ENCODE assay signal across 8 cellular contexts in the genomic region with DNA sequence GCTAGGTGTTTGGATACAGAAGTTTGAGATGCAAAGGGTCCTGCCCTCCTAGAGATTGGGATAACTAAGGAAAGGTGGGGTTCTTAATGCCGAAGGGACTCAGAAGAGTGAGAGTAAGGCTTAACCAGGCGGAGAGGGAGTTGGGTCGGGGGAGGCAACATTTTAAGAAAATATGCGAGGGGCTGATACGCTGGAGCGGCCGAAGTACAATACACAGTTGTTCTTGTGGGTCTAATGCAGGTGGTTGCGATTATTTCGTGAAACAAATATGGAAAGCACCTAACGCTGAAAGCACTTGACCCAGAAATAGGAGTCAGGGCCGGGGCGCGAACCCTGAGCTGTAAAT. TPM values are rescaled to one million over a fixed set of nuclear protein-coding genes. Genes with fewer than 3 reads are reported as not detected.
DNase-seq lines count a peak whose midpoint lies in the region; ATAC-seq, FAIRE-seq and TF ChIP-seq lines count a peak whose summit lies in the region.

No MANE protein-coding gene starts in this region.

- intact Hi-C loops in prostate gland (cut with DNase I) = loop anchor here (5.0 kb wide), 2 partner anchors 49 to 626 kb away; no protein-coding TSS in a partner anchor

- H3K27me3 ChIP-seq in NT2/D1 (ENCODE audit: insufficient read depth, insufficient read length) = no peaks in the 10 kb centered on the region
- H3K27me3 ChIP-seq in prostate gland (replicated peaks; ENCODE audit: insufficient read depth) = no peaks in the 10 kb centered on the region

- TF ChIP-seq RAD21 in A549 (conservative IDR thresholded peaks at IDR 0.05 in 1 of 2, IDR thresholded peaks at IDR 0.05 in 1 of 2) = no peak

- H3K4me1 ChIP-seq in A549 (peaks cover 30% of the 10 kb centered on the region), NT2/D1 (ENCODE audit: insufficient read depth, insufficient read length) (no peaks in the 10 kb centered on the region), prostate gland (replicated peaks) (peaks cover 9% of the 10 kb centered on the region)

- H3K36me3 ChIP-seq in NT2/D1 (ENCODE audit: insufficient read depth, insufficient read length, low read length) = peaks cover 23% of the 10 kb centered on the region
- no peaks in the 10 kb centered on the region for H3K36me3 ChIP-seq in prostate gland

- CTCF ChIA-PET in A549 (lab: Yijun Ruan, JAX) = interaction anchor here (1.5 to 1.8 kb wide), 2 partner anchors 17 to 65 kb away, joined by 3 to 6 read pairs; no protein-coding TSS in a partner anchor

- TF ChIP-seq CTCF in A549 (IDR thresholded peaks at IDR 0.05) = no peak
- no peak for TF ChIP-seq CTCF in epithelial cell of proximal tubule (conservative IDR thresholded peaks at IDR 0.05; ENCODE audit: low read depth, low read length)
- no peak for TF ChIP-seq CTCF in prostate gland (IDR thresholded peaks at IDR 0.05)

- no peak for FAIRE-seq in A549 (lab: Jason Lieb, UNC)

- ATAC-seq in A549 (peak; percentile 31 to 44; a peak in 5 of 6 replicates), GM19452 (IDR thresholded peaks at IDR 0.05; ENCODE audit: unreplicated experiment) (peak; percentile 28), HG03565 (IDR thresholded peaks at IDR 0.05; ENCODE audit: unreplicated experiment) (no peak)

- no peak for TF ChIP-seq POLR2A in A549 (IDR thresholded peaks at IDR 0.05; ENCODE audit: low read length)
- TF ChIP-seq POLR2A in prostate gland (IDR thresholded peaks at IDR 0.05) = no peak

- no peak for TF ChIP-seq EP300 in A549 (IDR thresholded peaks at IDR 0.05)

- DNase-seq in A549 (ENCODE audit: low read depth in 1 of 2, low spot score in 1 of 2) = no peak
- DNase-seq in NT2/D1 (ENCODE audit: low read depth, low spot score) = no peak
- DNase-seq in epithelial cell of proximal tubule (ENCODE audit: low read depth) = no peak
- no peak for DNase-seq in prostate gland (ENCODE audit: low spot score)
- DNase-seq in nucleus accumbens (lab: John Stamatoyannopoulos, UW) = no peak
- DNase-seq in HuH-7 (ENCODE audit: low spot score) = no peak

- POLR2A ChIA-PET in A549 (lab: Yijun Ruan, JAX) = interaction anchor here (0.9 to 1.4 kb wide), 6 partner anchors 9 to 620 kb away, joined by 3 to 5 read pairs (median 4); partner anchors contain the start of genes BABAM2 and RBKS

- peak overlapping the region; percentile 86 for H3K4me2 ChIP-seq in A549

- 7% methylated on average over 13 of the region's 13 CpGs for WGBS in A549 (ENCODE audit: missing lambda C conversion rate)
- 9% methylated on average over 13 of the region's 13 CpGs for WGBS in prostate gland

- H3K27ac ChIP-seq in A549 (peak overlapping the region; percentile 93 to 94), prostate gland (peak overlapping the region; percentile 79 to 90)

- peak overlapping the region; percentile 86 for H3K9ac ChIP-seq in NT2/D1 (ENCODE audit: insufficient read length, low read depth)

- H3K4me3 ChIP-seq in A549 = peak overlapping the region; percentile 92
- peak overlapping the region; percentile 82 for H3K4me3 ChIP-seq in NT2/D1 (ENCODE audit: insufficient read length, low read depth)
- H3K4me3 ChIP-seq in epithelial cell of proximal tubule (ENCODE audit: low read depth, low read length) = peak overlapping the region; percentile 70
- peak overlapping the region; percentile 62 to 79 for H3K4me3 ChIP-seq in prostate gland

- H3K9me3 ChIP-seq in A549 (no peaks in the 10 kb centered on the region), NT2/D1 (ENCODE audit: insufficient read depth, low read length) (no peaks in the 10 kb centered on the region), prostate gland (no peaks in the 10 kb centered on the region)

TF ChIP-seq in A549, 52 proteins besides CTCF, POLR2A, EP300 and RAD21:
- TF ChIP-seq, protein P1, sequence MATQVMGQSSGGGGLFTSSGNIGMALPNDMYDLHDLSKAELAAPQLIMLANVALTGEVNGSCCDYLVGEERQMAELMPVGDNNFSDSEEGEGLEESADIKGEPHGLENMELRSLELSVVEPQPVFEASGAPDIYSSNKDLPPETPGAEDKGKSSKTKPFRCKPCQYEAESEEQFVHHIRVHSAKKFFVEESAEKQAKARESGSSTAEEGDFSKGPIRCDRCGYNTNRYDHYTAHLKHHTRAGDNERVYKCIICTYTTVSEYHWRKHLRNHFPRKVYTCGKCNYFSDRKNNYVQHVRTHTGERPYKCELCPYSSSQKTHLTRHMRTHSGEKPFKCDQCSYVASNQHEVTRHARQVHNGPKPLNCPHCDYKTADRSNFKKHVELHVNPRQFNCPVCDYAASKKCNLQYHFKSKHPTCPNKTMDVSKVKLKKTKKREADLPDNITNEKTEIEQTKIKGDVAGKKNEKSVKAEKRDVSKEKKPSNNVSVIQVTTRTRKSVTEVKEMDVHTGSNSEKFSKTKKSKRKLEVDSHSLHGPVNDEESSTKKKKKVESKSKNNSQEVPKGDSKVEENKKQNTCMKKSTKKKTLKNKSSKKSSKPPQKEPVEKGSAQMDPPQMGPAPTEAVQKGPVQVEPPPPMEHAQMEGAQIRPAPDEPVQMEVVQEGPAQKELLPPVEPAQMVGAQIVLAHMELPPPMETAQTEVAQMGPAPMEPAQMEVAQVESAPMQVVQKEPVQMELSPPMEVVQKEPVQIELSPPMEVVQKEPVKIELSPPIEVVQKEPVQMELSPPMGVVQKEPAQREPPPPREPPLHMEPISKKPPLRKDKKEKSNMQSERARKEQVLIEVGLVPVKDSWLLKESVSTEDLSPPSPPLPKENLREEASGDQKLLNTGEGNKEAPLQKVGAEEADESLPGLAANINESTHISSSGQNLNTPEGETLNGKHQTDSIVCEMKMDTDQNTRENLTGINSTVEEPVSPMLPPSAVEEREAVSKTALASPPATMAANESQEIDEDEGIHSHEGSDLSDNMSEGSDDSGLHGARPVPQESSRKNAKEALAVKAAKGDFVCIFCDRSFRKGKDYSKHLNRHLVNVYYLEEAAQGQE (IDR thresholded peaks at IDR 0.05) = no peak
- TF ChIP-seq, protein P2, sequence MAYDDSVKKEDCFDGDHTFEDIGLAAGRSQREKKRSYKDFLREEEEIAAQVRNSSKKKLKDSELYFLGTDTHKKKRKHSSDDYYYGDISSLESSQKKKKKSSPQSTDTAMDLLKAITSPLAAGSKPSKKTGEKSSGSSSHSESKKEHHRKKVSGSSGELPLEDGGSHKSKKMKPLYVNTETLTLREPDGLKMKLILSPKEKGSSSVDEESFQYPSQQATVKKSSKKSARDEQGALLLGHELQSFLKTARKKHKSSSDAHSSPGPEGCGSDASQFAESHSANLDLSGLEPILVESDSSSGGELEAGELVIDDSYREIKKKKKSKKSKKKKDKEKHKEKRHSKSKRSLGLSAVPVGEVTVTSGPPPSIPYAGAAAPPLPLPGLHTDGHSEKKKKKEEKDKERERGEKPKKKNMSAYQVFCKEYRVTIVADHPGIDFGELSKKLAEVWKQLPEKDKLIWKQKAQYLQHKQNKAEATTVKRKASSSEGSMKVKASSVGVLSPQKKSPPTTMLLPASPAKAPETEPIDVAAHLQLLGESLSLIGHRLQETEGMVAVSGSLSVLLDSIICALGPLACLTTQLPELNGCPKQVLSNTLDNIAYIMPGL (CRISPR knock-in tag; IDR thresholded peaks at IDR 0.05; ENCODE audit: borderline replicate concordance) = no peak
- TF ChIP-seq JUN (IDR thresholded peaks at IDR 0.05) = no peak
- TF ChIP-seq RARB (CRISPR knock-in tag; IDR thresholded peaks at IDR 0.05) = no peak
- TF ChIP-seq, protein P3, sequence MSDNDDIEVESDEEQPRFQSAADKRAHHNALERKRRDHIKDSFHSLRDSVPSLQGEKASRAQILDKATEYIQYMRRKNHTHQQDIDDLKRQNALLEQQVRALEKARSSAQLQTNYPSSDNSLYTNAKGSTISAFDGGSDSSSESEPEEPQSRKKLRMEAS (IDR thresholded peaks at IDR 0.05) = no peak
- TF ChIP-seq HDAC2 (IDR thresholded peaks at IDR 0.05) = no peak
- no peak for TF ChIP-seq FOXS1 (CRISPR knock-in tag; IDR thresholded peaks at IDR 0.05)
- no peak for TF ChIP-seq ZSCAN20 (CRISPR knock-in tag; IDR thresholded peaks at IDR 0.05)
- no peak for TF ChIP-seq RNF2 (IDR thresholded peaks at IDR 0.05; ENCODE audit: borderline replicate concordance, low read depth)
TF ChIP-seq in A549: peak in this region for 0.

RNA-seq across cellular contexts. Expression of gene MRPL33, which starts 0.3 kb away (rescaled TPM):
- 171 and 287 TPM in 2 replicates for polyA plus RNA-seq in A549 (2011; rRNA removed)
- 89.0 and 108 TPM in 2 replicates for polyA plus RNA-seq in A549 (2012; cell fraction: cytosol; rRNA removed)
- 16.2 and 28.5 TPM in 2 replicates for polyA plus RNA-seq in A549 (2012; cell fraction: nucleus; rRNA removed)
- polyA plus RNA-seq in A549 (2017; fragmentation: RNase III; extraction: RNeasy Plus Mini Kit Qiagen cat#74134 plus additional on column Dnase treatment) = 492 to 595 TPM (median 497 TPM) in 3 replicates
- 11.8 and 17.2 TPM in 2 replicates for polyA minus RNA-seq in A549 (2011; rRNA and poly(A)+ RNA removed)
- total RNA-seq in epithelial cell of proximal tubule = 222 and 290 TPM in 2 replicates
- 100 to 1,000 TPM; 140 to 186 TPM for total RNA-seq in prostate gland
